9 cellular contexts compared by ENCODE assay signal in the genomic region with DNA sequence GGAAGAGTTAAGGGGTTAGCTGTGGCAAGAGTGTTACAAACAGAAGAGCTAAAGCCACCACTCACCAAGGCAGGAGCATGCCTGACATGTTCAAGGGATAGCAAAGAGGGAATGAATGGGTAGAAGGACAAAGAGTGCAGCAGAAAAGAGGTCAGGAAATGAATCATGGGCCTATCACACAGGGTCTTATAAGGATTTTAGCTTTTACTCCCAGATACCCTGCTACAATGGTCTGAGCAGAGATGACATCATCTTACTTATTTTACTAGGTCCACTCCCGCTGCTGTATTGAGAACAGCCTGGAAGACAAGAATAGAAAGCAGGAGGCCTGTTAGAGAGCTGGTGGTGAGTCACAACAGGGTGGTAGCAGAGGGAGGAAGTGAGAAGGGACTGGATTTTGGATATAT. TPM values are rescaled to one million over a fixed set of nuclear protein-coding genes. Genes with fewer than 3 reads are reported as not detected.
DNase-seq lines count a peak whose midpoint lies in the region; ATAC-seq and TF ChIP-seq lines count a peak whose summit lies in the region.
"Had no signal": no experiment of that assay in that cellular context is flagged by ENCODE, and none has a peak within 500 bp of the region (broad histone marks: within the 10 kb centered on the region; RNA-seq: fewer than 3 reads in every experiment).

No MANE protein-coding gene starts in this region.

- no peaks in the 10 kb centered on the region for H3K9me3 Mint-ChIP-seq in activated CD4-positive, alpha-beta T cell treated with anti-CD3 and anti-CD28 coated beads for 36 hours (ENCODE audit: low read depth)
- no peaks in the 10 kb centered on the region for H3K9me3 Mint-ChIP-seq in natural killer cell treated with Interleukin-12 subunit alpha and Interleukin-12 subunit beta and Interleukin-15 and Interleukin-18, amount 100 ng/mL, for 72 hours
- H3K9me3 Mint-ChIP-seq: activated T-cell treated with anti-CD3 and anti-CD28 coated beads, Interleukin-2, amount 50 U/mL, for 4 hours had no signal

- TF ChIP-seq CTCF in NB4 (IDR thresholded peaks at IDR 0.05; ENCODE audit: low read depth, low read length): no peak

- CTCF ChIA-PET in activated CD4-positive, alpha-beta T cell treated with anti-CD3 and anti-CD28 coated beads for 36 hours (lab: Charles Lee): interaction anchor here (2.3 to 4.4 kb wide), 3 partner anchors 8 to 208 kb away, joined by 8 to 47 read pairs (median 26); a partner anchor contains a TSS

- H3K4me3 ChIP-seq in NB4 (ENCODE audit: low read depth, low read length): no peak overlapping the region

- peak overlapping the region; percentile 32 for H3K27ac Mint-ChIP-seq in activated CD4-positive, alpha-beta T cell treated with anti-CD3 and anti-CD28 coated beads for 36 hours
- peak overlapping the region in 1 of 2 donors; percentile 56 for H3K27ac Mint-ChIP-seq in natural killer cell treated with Interleukin-12 subunit alpha and Interleukin-12 subunit beta and Interleukin-15 and Interleukin-18, amount 100 ng/mL, for 72 hours

- intact Hi-C loops in activated CD4-positive, alpha-beta T cell treated with anti-CD3 and anti-CD28 coated beads for 36 hours (cut with DNase I, micrococcal nuclease): loop anchor here in 1 of 2 experiments (10.0 kb wide), 1 partner anchor 346 kb away; no protein-coding TSS in a partner anchor

- DNase-seq in activated CD4-positive, alpha-beta T cell treated with anti-CD3 and anti-CD28 coated beads for 36 hours: no peak
- DNase-seq in activated CD4-positive, alpha-beta T cell treated with anti-CD3 and anti-CD28 coated beads, Interleukin-2, amount 50 U/mL, for 48 hours: no peak
- DNase-seq in NB4 (ENCODE audit: low read depth) (peak; percentile 84), dermis blood vessel endothelial cell (peak; percentile 84), cerebellar nuclear complex (lab: John Stamatoyannopoulos, UW) (no peak), SHP77 (lab: John Stamatoyannopoulos, UW) (no peak)
- no peak for DNase-seq in natural killer cell treated with Interleukin-12 subunit alpha and Interleukin-12 subunit beta and Interleukin-15 and Interleukin-18, amount 100 ng/mL, for 72 hours (ENCODE audit: low spot score)
- DNase-seq: activated T-cell treated with anti-CD3 and anti-CD28 coated beads, Interleukin-2, amount 50 U/mL, for 4 hours had no signal

- H3K27me3 Mint-ChIP-seq in activated CD4-positive, alpha-beta T cell treated with anti-CD3 and anti-CD28 coated beads for 36 hours: no peaks in the 10 kb centered on the region
- H3K27me3 Mint-ChIP-seq in natural killer cell treated with Interleukin-12 subunit alpha and Interleukin-12 subunit beta and Interleukin-15 and Interleukin-18, amount 100 ng/mL, for 72 hours: no peaks in the 10 kb centered on the region

- peaks cover 32% of the 10 kb centered on the region for H3K36me3 Mint-ChIP-seq in activated CD4-positive, alpha-beta T cell treated with anti-CD3 and anti-CD28 coated beads for 36 hours (ENCODE audit: low read depth)
- peaks cover 19% of the 10 kb centered on the region for H3K36me3 Mint-ChIP-seq in natural killer cell treated with Interleukin-12 subunit alpha and Interleukin-12 subunit beta and Interleukin-15 and Interleukin-18, amount 100 ng/mL, for 72 hours

- no peak for TF ChIP-seq POLR2A in NB4 (IDR thresholded peaks at IDR 0.05; ENCODE audit: extremely low read depth, insufficient read length)

- peaks cover 30% of the 10 kb centered on the region for H3K4me1 Mint-ChIP-seq in activated CD4-positive, alpha-beta T cell treated with anti-CD3 and anti-CD28 coated beads for 36 hours
- peaks cover 23 to 30% of the 10 kb centered on the region in 2 donors for H3K4me1 Mint-ChIP-seq in natural killer cell treated with Interleukin-12 subunit alpha and Interleukin-12 subunit beta and Interleukin-15 and Interleukin-18, amount 100 ng/mL, for 72 hours (ENCODE audit: low read depth in 2 of 2)

- H3K4me3 Mint-ChIP-seq in activated CD4-positive, alpha-beta T cell treated with anti-CD3 and anti-CD28 coated beads for 36 hours: no peak overlapping the region
- H3K4me3 Mint-ChIP-seq in natural killer cell treated with Interleukin-12 subunit alpha and Interleukin-12 subunit beta and Interleukin-15 and Interleukin-18, amount 100 ng/mL, for 72 hours: peak overlapping the region; percentile 39
- H3K4me3 Mint-ChIP-seq: activated T-cell treated with anti-CD3 and anti-CD28 coated beads, Interleukin-2, amount 50 U/mL, for 4 hours had no signal

- POLR2A ChIA-PET in activated CD4-positive, alpha-beta T cell treated with anti-CD3 and anti-CD28 coated beads for 36 hours (lab: Charles Lee): no interaction called here

- peak; percentile 79 for ATAC-seq in activated CD4-positive, alpha-beta T cell treated with anti-CD3 and anti-CD28 coated beads for 36 hours
- peak; percentile 90 for ATAC-seq in HG02623 (IDR thresholded peaks at IDR 0.05; ENCODE audit: unreplicated experiment)
- ATAC-seq in natural killer cell treated with Interleukin-12 subunit alpha and Interleukin-12 subunit beta and Interleukin-15 and Interleukin-18, amount 100 ng/mL, for 72 hours: peak; percentile 67 to 83

RNA-seq across cellular contexts. Expression of a gene that starts 9.8 kb away (rescaled TPM):
- 10 to 100 TPM; 11.1 to 12.5 TPM for total RNA-seq in activated CD4-positive, alpha-beta T cell treated with anti-CD3 and anti-CD28 coated beads for 36 hours
- 10.7 and 13.6 TPM in 2 replicates for total RNA-seq in dermis blood vessel endothelial cell
- 10 to 100 TPM; 15.3 to 25.3 TPM for total RNA-seq in natural killer cell treated with Interleukin-12 subunit alpha and Interleukin-12 subunit beta and Interleukin-15 and Interleukin-18, amount 100 ng/mL, for 72 hours

Comparison
In these comparisons a context has a peak if more than half of its experiments do, and no peak if none do; other contexts are left out.
1. DNase-seq: peak in NB4 (single experiment) and dermis blood vessel endothelial cell (single experiment); none in activated CD4-positive, alpha-beta T cell treated with anti-CD3 and anti-CD28 coated beads for 36 hours (single experiment), activated CD4-positive, alpha-beta T cell treated with anti-CD3 and anti-CD28 coated beads, Interleukin-2, amount 50 U/mL, for 48 hours (0 of 2), natural killer cell treated with Interleukin-12 subunit alpha and Interleukin-12 subunit beta and Interleukin-15 and Interleukin-18, amount 100 ng/mL, for 72 hours (single experiment), cerebellar nuclear complex (0 of 2) and SHP77 (0 of 2).
2. Peak in every context shown above with its lines, with median percentiles within 50 percentile points of each other: ATAC-seq.